In the genomic region with DNA sequence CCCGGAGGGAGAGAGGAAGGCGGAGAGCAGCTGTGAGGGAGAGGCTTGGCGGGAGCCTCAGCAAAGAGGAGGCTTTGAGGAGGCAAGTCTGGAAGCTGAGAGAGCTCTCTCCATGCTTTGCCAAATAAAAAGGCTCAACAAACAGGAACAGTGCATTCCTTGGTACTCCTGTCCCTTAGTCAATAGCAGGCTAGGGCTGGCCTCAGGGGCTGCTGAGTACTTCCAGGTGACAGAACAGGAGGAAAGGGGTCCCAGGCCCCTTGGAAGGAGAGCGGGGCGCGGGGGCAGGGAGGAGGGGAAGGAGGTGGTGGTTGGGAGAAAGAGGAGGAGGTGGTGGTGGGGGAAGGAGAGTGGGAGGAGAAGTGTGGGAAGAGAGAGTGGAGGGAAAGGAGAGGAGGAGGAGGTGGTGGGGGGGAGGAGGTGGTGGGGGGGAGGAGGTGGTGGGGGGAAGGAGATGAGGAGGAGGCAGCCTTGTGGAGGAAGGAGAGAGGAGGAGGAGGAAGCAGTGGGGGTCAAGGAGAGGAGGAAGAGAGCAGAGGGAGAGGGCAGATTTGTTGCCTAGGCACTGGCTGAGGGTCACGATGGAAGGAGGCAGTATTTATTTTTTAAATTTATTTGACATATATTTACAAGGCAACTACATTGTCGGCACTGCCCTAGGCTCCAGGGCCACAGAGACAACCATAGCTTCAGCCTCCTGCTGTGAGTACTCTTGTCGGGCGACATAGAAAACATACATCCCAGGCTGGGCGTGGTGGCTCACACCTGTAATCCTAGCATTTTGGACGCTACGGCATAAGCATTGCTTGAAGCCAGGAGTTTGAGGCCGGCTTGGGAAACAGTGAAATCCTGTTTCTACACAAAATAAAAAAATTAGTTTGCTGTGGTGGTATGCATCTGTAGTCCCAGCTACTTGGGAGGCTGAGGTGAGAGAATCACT, we compare ENCODE assay signal across 8 cellular contexts.
A peak's percentile ranks its signal among the peaks of the same experiment; 100 is the strongest.
DNase-seq lines count a peak whose midpoint lies in the region; ATAC-seq and TF ChIP-seq lines count a peak whose summit lies in the region.

No MANE protein-coding gene starts in this region.

- H3K27me3 Mint-ChIP-seq in activated naive CD4-positive, alpha-beta T cell treated with anti-CD3 and anti-CD28 coated beads for 36 hours (ENCODE audit: low read depth) = peaks cover 34% of the 10 kb centered on the region
- H3K27me3 Mint-ChIP-seq in activated naive CD8-positive, alpha-beta T cell treated with anti-CD3 and anti-CD28 coated beads for 36 hours = peaks cover 55% of the 10 kb centered on the region

- no peak for DNase-seq in activated naive CD4-positive, alpha-beta T cell treated with anti-CD3 and anti-CD28 coated beads for 36 hours
- DNase-seq in activated naive CD4-positive, alpha-beta T cell (lab: John Stamatoyannopoulos, UW) = no peak
- no peak for DNase-seq in activated naive CD8-positive, alpha-beta T cell treated with anti-CD3 and anti-CD28 coated beads for 36 hours
- DNase-seq in left ventricle myocardium superior (peak; percentile 72), sciatic nerve (ENCODE audit: low spot score) (peak; percentile 64), medulla oblongata (ENCODE audit: extremely low spot score) (no peak)

- peak overlapping the region; percentile 72 for H3K4me3 Mint-ChIP-seq in activated naive CD4-positive, alpha-beta T cell treated with anti-CD3 and anti-CD28 coated beads for 36 hours
- peak overlapping the region; percentile 74 for H3K4me3 Mint-ChIP-seq in activated naive CD8-positive, alpha-beta T cell treated with anti-CD3 and anti-CD28 coated beads for 36 hours

- ATAC-seq in left ventricle myocardium superior (peak; percentile 77), sciatic nerve (peak; percentile 74), GM18505 (IDR thresholded peaks at IDR 0.05; ENCODE audit: unreplicated experiment) (no peak), GM19035 (IDR thresholded peaks at IDR 0.05; ENCODE audit: unreplicated experiment) (no peak)

- no peak overlapping the region for H3K27ac Mint-ChIP-seq in activated naive CD4-positive, alpha-beta T cell treated with anti-CD3 and anti-CD28 coated beads for 36 hours
- no peak overlapping the region for H3K27ac Mint-ChIP-seq in activated naive CD8-positive, alpha-beta T cell treated with anti-CD3 and anti-CD28 coated beads for 36 hours

- peaks cover 12% of the 10 kb centered on the region for H3K4me1 Mint-ChIP-seq in activated naive CD4-positive, alpha-beta T cell treated with anti-CD3 and anti-CD28 coated beads for 36 hours (ENCODE audit: low read depth)
- peaks cover 21% of the 10 kb centered on the region for H3K4me1 Mint-ChIP-seq in activated naive CD8-positive, alpha-beta T cell treated with anti-CD3 and anti-CD28 coated beads for 36 hours

- H3K36me3 Mint-ChIP-seq in activated naive CD4-positive, alpha-beta T cell treated with anti-CD3 and anti-CD28 coated beads for 36 hours (ENCODE audit: low read depth) = no peaks in the 10 kb centered on the region
- H3K36me3 Mint-ChIP-seq in activated naive CD8-positive, alpha-beta T cell treated with anti-CD3 and anti-CD28 coated beads for 36 hours = no peaks in the 10 kb centered on the region

- TF ChIP-seq POLR2A in GM18505 (IDR thresholded peaks at IDR 0.05; ENCODE audit: borderline replicate concordance, extremely low read depth, insufficient read depth, insufficient read length) = no peak

- no peaks in the 10 kb centered on the region for H3K9me3 Mint-ChIP-seq in activated naive CD4-positive, alpha-beta T cell treated with anti-CD3 and anti-CD28 coated beads for 36 hours
- H3K9me3 Mint-ChIP-seq in activated naive CD8-positive, alpha-beta T cell treated with anti-CD3 and anti-CD28 coated beads for 36 hours = no peaks in the 10 kb centered on the region

- intact Hi-C loops in activated naive CD4-positive, alpha-beta T cell treated with anti-CD3 and anti-CD28 coated beads for 36 hours (cut with micrococcal nuclease) = loop anchor here (5.0 kb wide), 3 partner anchors 125 to 335 kb away; a partner anchor contains a TSS
- intact Hi-C loops in left ventricle myocardium superior (cut with micrococcal nuclease) = no loop called here
- intact Hi-C loops in sciatic nerve (cut with DNase I) = loop anchor here (5.0 to 10.0 kb wide), 2 partner anchors 90 to 853 kb away; no protein-coding TSS in a partner anchor

- CTCF ChIA-PET in activated naive CD4-positive, alpha-beta T cell treated with anti-CD3 and anti-CD28 coated beads for 36 hours (lab: Charles Lee) = interaction anchor here (0.7 to 4.8 kb wide), 11 partner anchors 11 to 139 kb away, joined by 3 to 40 read pairs (median 6); no protein-coding TSS in a partner anchor

Comparison
In these comparisons a context has a peak if more than half of its experiments do, and no peak if none do; other contexts are left out.
1. DNase-seq: peak in left ventricle myocardium superior (single experiment) and sciatic nerve (single experiment); none in activated naive CD4-positive, alpha-beta T cell treated with anti-CD3 and anti-CD28 coated beads for 36 hours (single experiment), activated naive CD4-positive, alpha-beta T cell (0 of 4), activated naive CD8-positive, alpha-beta T cell treated with anti-CD3 and anti-CD28 coated beads for 36 hours (single experiment) and medulla oblongata (single experiment).
2. ATAC-seq: peak in left ventricle myocardium superior (single experiment) and sciatic nerve (single experiment); none in GM18505 (single experiment) and GM19035 (single experiment).